8 cellular contexts compared by ENCODE assay signal in the genomic region with DNA sequence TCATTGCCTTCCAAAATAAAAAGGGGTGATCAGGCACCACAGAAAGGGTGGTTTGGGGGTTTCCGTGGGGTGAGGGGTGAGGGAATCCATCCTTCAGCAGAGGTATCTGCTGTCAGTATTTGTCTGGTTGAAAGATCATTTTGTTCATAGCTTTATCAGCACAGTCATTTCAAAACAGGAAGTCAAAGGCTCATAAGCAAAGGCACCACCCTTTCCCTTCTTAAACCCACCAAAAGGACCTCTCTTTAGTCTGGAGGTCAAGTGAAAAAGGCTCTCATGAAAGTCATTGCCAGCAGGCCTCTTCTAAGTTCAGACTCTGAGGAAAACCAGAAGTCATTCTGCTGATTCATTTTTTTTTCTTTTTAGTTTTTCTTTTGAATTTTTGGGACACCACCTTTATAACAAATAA. TPM values are rescaled to one million over a fixed set of nuclear protein-coding genes. Genes with fewer than 3 reads are reported as not detected.
DNase-seq lines count a peak whose midpoint lies in the region; ATAC-seq and TF ChIP-seq lines count a peak whose summit lies in the region.

No MANE protein-coding gene starts in this region.

- no peak overlapping the region for H3K9ac ChIP-seq in SK-N-SH

- ATAC-seq in activated CD8-positive, alpha-beta memory T cell treated with anti-CD3 and anti-CD28 coated beads, Interleukin-2, amount 10 ng/mL, durations not matched to agents 7 days and 5 days, result peak; percentile 61
- ATAC-seq in HG03342 (IDR thresholded peaks at IDR 0.05; ENCODE audit: unreplicated experiment), result peak; percentile 60
- ATAC-seq in naive thymus-derived CD4-positive, alpha-beta T cell, result peak; percentile 71
- ATAC-seq in aorta (ENCODE audit: low FRiP score), result no peak

- no peaks in the 10 kb centered on the region for H3K9me3 ChIP-seq in naive thymus-derived CD4-positive, alpha-beta T cell (ENCODE audit: control insufficient read depth in 2 of 3, low read length in 3 of 3)
- H3K9me3 ChIP-seq in aorta (ENCODE audit: control insufficient read depth, low read length), result no peaks in the 10 kb centered on the region
- H3K9me3 ChIP-seq in SK-N-SH, result no peaks in the 10 kb centered on the region

- CTCF ChIA-PET in activated CD8-positive, alpha-beta memory T cell treated with anti-CD3 and anti-CD28 coated beads, Interleukin-2, amount 10 ng/mL, durations not matched to agents 7 days and 5 days (lab: Charles Lee), result interaction anchor here (1.0 to 1.6 kb wide), 3 partner anchors 12 to 225 kb away, joined by 3 to 5 read pairs (median 3); no protein-coding TSS in a partner anchor
- CTCF ChIA-PET in activated CD4-positive, alpha-beta memory T cell treated with anti-CD3 and anti-CD28 coated beads for 36 hours (lab: Charles Lee), result interaction anchor here (0.7 kb wide), 1 partner anchor 11 kb away, joined by 3 read pairs; no protein-coding TSS in a partner anchor
- CTCF ChIA-PET in naive thymus-derived CD4-positive, alpha-beta T cell (lab: Charles Lee), result interaction anchor here (1.1 kb wide), 1 partner anchor 24 kb away, joined by 3 read pairs; no protein-coding TSS in a partner anchor
- CTCF ChIA-PET in SK-N-SH (lab: Yijun Ruan, JAX), result no interaction called here

- peak overlapping the region; percentile 92 for H3K27ac Mint-ChIP-seq in activated CD8-positive, alpha-beta memory T cell treated with anti-CD3 and anti-CD28 coated beads, Interleukin-2, amount 10 ng/mL, durations not matched to agents 7 days and 5 days
- H3K27ac Mint-ChIP-seq in activated CD4-positive, alpha-beta memory T cell treated with anti-CD3 and anti-CD28 coated beads for 36 hours, result peak overlapping the region; percentile 98
- peak overlapping the region; percentile 63 to 98 (median 93) for H3K27ac Mint-ChIP-seq in naive thymus-derived CD4-positive, alpha-beta T cell

- H3K4me1 ChIP-seq in naive thymus-derived CD4-positive, alpha-beta T cell (ENCODE audit: control insufficient read depth in 2 of 2, insufficient read depth in 2 of 2, low read length in 2 of 2), result peaks cover 76 to 77% of the 10 kb centered on the region in 2 donors
- peaks cover 0 to 2% of the 10 kb centered on the region in 2 donors for H3K4me1 ChIP-seq in aorta (ENCODE audit: control insufficient read depth in 1 of 2, insufficient read depth in 2 of 2, low read length in 2 of 2)
- peaks cover 0 to 14% of the 10 kb centered on the region in 2 experiments; a peak in 1 of 4 replicates for H3K4me1 ChIP-seq in SK-N-SH (ENCODE audit: control insufficient read depth in 1 of 2, insufficient read depth in 2 of 2, low read depth in 1 of 2, low read length in 1 of 2)

- peaks cover 0 to 6% (median 0%) of the 10 kb centered on the region in 3 experiments for H3K36me3 ChIP-seq in naive thymus-derived CD4-positive, alpha-beta T cell (ENCODE audit: control insufficient read depth in 2 of 3, insufficient read depth in 3 of 3, low read length in 3 of 3)
- H3K36me3 ChIP-seq in aorta (ENCODE audit: control insufficient read depth in 1 of 2, insufficient read depth in 2 of 2, low read length in 1 of 2) (no peaks in the 10 kb centered on the region), SK-N-SH (replicated peaks in 1 of 2; ENCODE audit: control insufficient read depth in 1 of 2, insufficient read depth in 2 of 2, low read length in 1 of 2) (no peaks in the 10 kb centered on the region)

- H2AFZ ChIP-seq in SK-N-SH (ENCODE audit: low read depth), result no peak overlapping the region

- H4K20me1 ChIP-seq in SK-N-SH (ENCODE audit: insufficient read depth), result no peaks in the 10 kb centered on the region

- TF ChIP-seq RAD21 in SK-N-SH (IDR thresholded peaks at IDR 0.05; ENCODE audit: low read length), result no peak

- H3K79me2 ChIP-seq in SK-N-SH (ENCODE audit: insufficient read depth), result peaks cover 38% of the 10 kb centered on the region

- POLR2A ChIA-PET in activated CD4-positive, alpha-beta memory T cell treated with anti-CD3 and anti-CD28 coated beads for 36 hours (lab: Charles Lee), result interaction anchor here (0.8 kb wide), 1 partner anchor 10 kb away, joined by 3 read pairs; no protein-coding TSS in a partner anchor
- POLR2A ChIA-PET in naive thymus-derived CD4-positive, alpha-beta T cell (lab: Charles Lee), result interaction anchor here (0.7 to 2.7 kb wide), 5 partner anchors 10 to 115 kb away, joined by 3 to 12 read pairs (median 3); no protein-coding TSS in a partner anchor
- POLR2A ChIA-PET in SK-N-SH (lab: Yijun Ruan, JAX), result no interaction called here

- no peaks in the 10 kb centered on the region for H3K27me3 ChIP-seq in naive thymus-derived CD4-positive, alpha-beta T cell (ENCODE audit: control insufficient read depth in 2 of 2, insufficient read depth in 2 of 2, low read length in 2 of 2)
- H3K27me3 ChIP-seq in aorta (ENCODE audit: control insufficient read depth in 1 of 2, insufficient read depth in 2 of 2, low read length in 1 of 2), result no peaks in the 10 kb centered on the region
- H3K27me3 ChIP-seq in SK-N-SH (ENCODE audit: insufficient read depth), result no peaks in the 10 kb centered on the region

- no peak for TF ChIP-seq EP300 in SK-N-SH (IDR thresholded peaks at IDR 0.05; ENCODE audit: borderline replicate concordance in 1 of 2, low read depth in 1 of 2, low read length in 1 of 2)

- no peak for TF ChIP-seq CTCF in SK-N-SH (IDR thresholded peaks at IDR 0.05)

- no peaks in the 10 kb centered on the region for H3K9me3 Mint-ChIP-seq in activated CD8-positive, alpha-beta memory T cell treated with anti-CD3 and anti-CD28 coated beads, Interleukin-2, amount 10 ng/mL, durations not matched to agents 7 days and 5 days (ENCODE audit: low read depth)
- H3K9me3 Mint-ChIP-seq in activated CD4-positive, alpha-beta memory T cell treated with anti-CD3 and anti-CD28 coated beads for 36 hours, result no peaks in the 10 kb centered on the region
- H3K9me3 Mint-ChIP-seq in naive thymus-derived CD4-positive, alpha-beta T cell, result no peaks in the 10 kb centered on the region

- intact Hi-C loops in activated CD4-positive, alpha-beta memory T cell treated with anti-CD3 and anti-CD28 coated beads for 36 hours (cut with micrococcal nuclease), result loop anchor here (1.0 kb wide), 4 partner anchors 15 to 232 kb away; no protein-coding TSS in a partner anchor
- intact Hi-C loops in naive thymus-derived CD4-positive, alpha-beta T cell (cut with micrococcal nuclease), result loop anchor here (1.0 to 5.0 kb wide), 6 partner anchors 8 to 644 kb away; a partner anchor contains a TSS
- intact Hi-C loops in aorta (cut with DNase I), result no loop called here

- no peak overlapping the region for H3K4me2 ChIP-seq in SK-N-SH

- H3K27ac ChIP-seq in naive thymus-derived CD4-positive, alpha-beta T cell (ENCODE audit: low read depth, low read length), result peak overlapping the region; percentile 68
- H3K27ac ChIP-seq in aorta (ENCODE audit: low read depth in 1 of 2, low read length in 2 of 2) (no peak overlapping the region), SK-N-SH (ENCODE audit: low read depth in 2 of 2, low read length in 1 of 2) (no peak overlapping the region)

- H3K27me3 Mint-ChIP-seq in activated CD8-positive, alpha-beta memory T cell treated with anti-CD3 and anti-CD28 coated beads, Interleukin-2, amount 10 ng/mL, durations not matched to agents 7 days and 5 days, result no peaks in the 10 kb centered on the region
- H3K27me3 Mint-ChIP-seq in activated CD4-positive, alpha-beta memory T cell treated with anti-CD3 and anti-CD28 coated beads for 36 hours, result no peaks in the 10 kb centered on the region
- no peaks in the 10 kb centered on the region for H3K27me3 Mint-ChIP-seq in naive thymus-derived CD4-positive, alpha-beta T cell

- peaks cover 2% of the 10 kb centered on the region for H3F3A ChIP-seq in SK-N-SH (replicated peaks; ENCODE audit: insufficient read depth)

- H3K4me1 Mint-ChIP-seq in activated CD8-positive, alpha-beta memory T cell treated with anti-CD3 and anti-CD28 coated beads, Interleukin-2, amount 10 ng/mL, durations not matched to agents 7 days and 5 days, result peaks cover 69% of the 10 kb centered on the region
- H3K4me1 Mint-ChIP-seq in activated CD4-positive, alpha-beta memory T cell treated with anti-CD3 and anti-CD28 coated beads for 36 hours (ENCODE audit: low read depth), result peaks cover 76% of the 10 kb centered on the region
- peaks cover 60 to 93% (median 78%) of the 10 kb centered on the region in 7 donors for H3K4me1 Mint-ChIP-seq in naive thymus-derived CD4-positive, alpha-beta T cell

- H3K36me3 Mint-ChIP-seq in activated CD8-positive, alpha-beta memory T cell treated with anti-CD3 and anti-CD28 coated beads, Interleukin-2, amount 10 ng/mL, durations not matched to agents 7 days and 5 days, result peaks cover 59% of the 10 kb centered on the region
- H3K36me3 Mint-ChIP-seq in activated CD4-positive, alpha-beta memory T cell treated with anti-CD3 and anti-CD28 coated beads for 36 hours, result peaks cover 23% of the 10 kb centered on the region
- peaks cover 0 to 46% (median 5%) of the 10 kb centered on the region in 5 donors for H3K36me3 Mint-ChIP-seq in naive thymus-derived CD4-positive, alpha-beta T cell

- DNase-seq in activated CD8-positive, alpha-beta memory T cell treated with anti-CD3 and anti-CD28 coated beads, Interleukin-2, amount 10 ng/mL, durations not matched to agents 7 days and 5 days, result peak; percentile 80
- DNase-seq in activated CD8-positive, alpha-beta memory T cell treated with anti-CD3 and anti-CD28 coated beads for 24 hours, result no peak
- peak; percentile 65 for DNase-seq in activated CD4-positive, alpha-beta memory T cell treated with anti-CD3 and anti-CD28 coated beads for 36 hours
- peak in 7 of 9 donors; percentile 41 to 68 (median 51) for DNase-seq in naive thymus-derived CD4-positive, alpha-beta T cell
- DNase-seq in aorta (no peak), SK-N-SH (no peak), G401 (ENCODE audit: low spot score) (no peak)

- WGBS in aorta, 2 donors, result 77 to 81% methylated on average over 1 of the region's 1 CpG
- 88% methylated on average over 1 of the region's 1 CpG for WGBS in SK-N-SH (ENCODE audit: low lambda C conversion rate)

- H3K4me3 ChIP-seq in naive thymus-derived CD4-positive, alpha-beta T cell (ENCODE audit: low read length), result peak overlapping the region; percentile 12
- H3K4me3 ChIP-seq in aorta (ENCODE audit: low read length in 2 of 2) (no peak overlapping the region), SK-N-SH (ENCODE audit: low read depth in 2 of 2, low read length in 1 of 2) (no peak overlapping the region)

- in situ Hi-C loops in G401 (cut with HindIII; ENCODE audit: low sequenced_read_pairs), result no loop called here

- H3K9me2 ChIP-seq in SK-N-SH, result no peaks in the 10 kb centered on the region

- peak overlapping the region; percentile 73 for H3K4me3 Mint-ChIP-seq in activated CD8-positive, alpha-beta memory T cell treated with anti-CD3 and anti-CD28 coated beads, Interleukin-2, amount 10 ng/mL, durations not matched to agents 7 days and 5 days
- H3K4me3 Mint-ChIP-seq in activated CD4-positive, alpha-beta memory T cell treated with anti-CD3 and anti-CD28 coated beads for 36 hours, result peak overlapping the region; percentile 67
- H3K4me3 Mint-ChIP-seq in naive thymus-derived CD4-positive, alpha-beta T cell, result peak overlapping the region; percentile 68 to 90 (median 85)

RNA-seq across cellular contexts. Expression of a gene that starts 6.2 kb away (rescaled TPM):
- 100 to 1,000 TPM; 123 to 141 TPM for total RNA-seq in activated CD8-positive, alpha-beta memory T cell treated with anti-CD3 and anti-CD28 coated beads, Interleukin-2, amount 10 ng/mL, durations not matched to agents 7 days and 5 days
- total RNA-seq in activated CD4-positive, alpha-beta memory T cell treated with anti-CD3 and anti-CD28 coated beads for 36 hours, result 10 to 100 TPM; 58.3 to 59.0 TPM
- total RNA-seq in naive thymus-derived CD4-positive, alpha-beta T cell, result 10 to 100 TPM; 31.9 to 74.3 (median 42.0) TPM
- 10 to 100 TPM; 23.4 to 28.7 TPM for polyA plus RNA-seq in naive thymus-derived CD4-positive, alpha-beta T cell
- total RNA-seq in aorta, result 10 to 100 TPM; 27.2 to 31.0 TPM
- polyA plus RNA-seq in aorta (1 to 10 TPM; 2.1 to 4.2 TPM), SK-N-SH (2012; rRNA removed) (12.7 and 18.6 TPM in 2 replicates)
- polyA plus RNA-seq in SK-N-SH (2012; cell fraction: cytosol; rRNA removed), result 7.7 and 8.4 TPM in 2 replicates
- 14.7 and 29.8 TPM in 2 replicates for polyA plus RNA-seq in SK-N-SH (2012; cell fraction: nucleus; rRNA removed)
- total RNA-seq in G401 (2014; rRNA removed; shearing (Covaris generic)), result 9.5 and 12.7 TPM in 2 replicates

Comparison
In these comparisons a context has a peak if more than half of its experiments do, and no peak if none do; other contexts are left out.
1. DNase-seq: peak in activated CD8-positive, alpha-beta memory T cell treated with anti-CD3 and anti-CD28 coated beads, Interleukin-2, amount 10 ng/mL, durations not matched to agents 7 days and 5 days (single experiment), activated CD4-positive, alpha-beta memory T cell treated with anti-CD3 and anti-CD28 coated beads for 36 hours (single experiment) and naive thymus-derived CD4-positive, alpha-beta T cell (7 of 9); none in activated CD8-positive, alpha-beta memory T cell treated with anti-CD3 and anti-CD28 coated beads for 24 hours (single experiment), aorta (0 of 2), SK-N-SH (single experiment) and G401 (single experiment).
2. intact Hi-C loops: an anchor here in activated CD4-positive, alpha-beta memory T cell treated with anti-CD3 and anti-CD28 coated beads for 36 hours (1.0 kb wide) and naive thymus-derived CD4-positive, alpha-beta T cell (1.0 to 5.0 kb wide); none called in aorta.
3. Peak in every context shown above with its lines, with median percentiles within 50 percentile points of each other: H3K27ac Mint-ChIP-seq and H3K4me3 Mint-ChIP-seq.